7 cellular contexts compared by ENCODE assay signal in genomic region chr22:20494978-20495860, GRCh38. TPM values are rescaled to one million over a fixed set of nuclear protein-coding genes. Genes with fewer than 3 reads are reported as not detected.
DNase-seq lines count a peak whose midpoint lies in the region; ATAC-seq and TF ChIP-seq lines count a peak whose summit lies in the region.

TSS of gene KLHL22 (minus strand) at chr22:20495795. CDS start at chr22:20489211, 6,584 bp downstream.

- ATAC-seq in GM21526 (IDR thresholded peaks at IDR 0.05; ENCODE audit: low FRiP score, unreplicated experiment) = peak; percentile 35
- peak; percentile 16 for ATAC-seq in WTC11
- ATAC-seq in thoracic aorta (ENCODE audit: insufficient number of reproducible peaks, low FRiP score, low read depth) = peak; percentile 9

- POLR2A ChIA-PET in WTC11 (lab: Charles Lee) = no interaction called here

- H3K9ac ChIP-seq in HUES6 (ENCODE audit: low read length) = peak within 1 kb of the TSS; percentile 59

- H3K27ac Mint-ChIP-seq in WTC11 = peak within 1 kb of the TSS; percentile 85

- H3K4me3 Mint-ChIP-seq in WTC11 = peak within 1 kb of the TSS; percentile 92

- no peak for TF ChIP-seq CTCF in GM12864 (IDR thresholded peaks at IDR 0.05; ENCODE audit: low read depth, low read length, missing control alignments)
- no peak for TF ChIP-seq CTCF in WTC11 (IDR thresholded peaks at IDR 0.05)
- no peak for TF ChIP-seq CTCF in epithelial cell of esophagus (IDR thresholded peaks at IDR 0.05; ENCODE audit: insufficient read depth, low read depth, low read length, missing control alignments)
- TF ChIP-seq CTCF in thoracic aorta (IDR thresholded peaks at IDR 0.05) = no peak

- no peak for DNase-seq in GM12864 (ENCODE audit: low read depth)
- no peak for DNase-seq in WTC11 (ENCODE audit: low spot score)
- DNase-seq in epithelial cell of esophagus (ENCODE audit: low read depth) = peak; percentile 38
- DNase-seq in midbrain (lab: John Stamatoyannopoulos, UW) = peak; percentile 46
- DNase-seq in thoracic aorta (ENCODE audit: low spot score) = no peak

- H3K4me1 ChIP-seq in HUES6 (ENCODE audit: control insufficient read depth, insufficient read depth, low read length) (peaks cover 5% of the 10 kb centered on the region; the same call in 1 of the 2 replicates), thoracic aorta (ENCODE audit: control insufficient read depth in 1 of 2, low read depth in 2 of 2) (peaks cover 11 to 25% of the 10 kb centered on the region in 2 donors)

- peaks cover 10% of the 10 kb centered on the region for H3K36me3 Mint-ChIP-seq in WTC11

- H3K36me3 ChIP-seq in HUES6 (ENCODE audit: control insufficient read depth, insufficient read depth, low read length) (peaks cover under 1% of the 10 kb centered on the region; the same call in 1 of the 2 replicates), thoracic aorta (no peaks in the 10 kb centered on the region)

- H3K27me3 ChIP-seq in HUES6 (ENCODE audit: control insufficient read depth, insufficient read depth, low read length) = peaks cover 13% of the 10 kb centered on the region
- H3K27me3 ChIP-seq in thoracic aorta (replicated peaks; ENCODE audit: insufficient read depth) = no peaks in the 10 kb centered on the region

- H3K4me1 Mint-ChIP-seq in WTC11 = peaks cover 16% of the 10 kb centered on the region

- H3K9me3 Mint-ChIP-seq in WTC11 = no peaks in the 10 kb centered on the region

- peaks cover 25% of the 10 kb centered on the region for H3K27me3 Mint-ChIP-seq in WTC11 (ENCODE audit: low read depth)

- CTCF ChIA-PET in WTC11 (lab: Charles Lee) = interaction anchor here (0.7 to 1.3 kb wide), 1 partner anchor 77 kb away, joined by 3 to 4 read pairs; no protein-coding TSS in a partner anchor

- H3K9me3 ChIP-seq in HUES6 (ENCODE audit: control insufficient read depth, insufficient read depth, low read depth, low read length) = no peaks in the 10 kb centered on the region
- H3K9me3 ChIP-seq in thoracic aorta = no peaks in the 10 kb centered on the region

- H3K27ac ChIP-seq in HUES6 (ENCODE audit: low read depth, low read length) = no peak within 1 kb of the TSS
- H3K27ac ChIP-seq in thoracic aorta = peak within 1 kb of the TSS; percentile 94 to 96

- H3K4me3 ChIP-seq in GM12864 (ENCODE audit: low read depth, low read length) (peak within 1 kb of the TSS; percentile 85), HUES6 (ENCODE audit: low read depth, low read length) (peak within 1 kb of the TSS; percentile 86), epithelial cell of esophagus (ENCODE audit: low read length) (peak within 1 kb of the TSS; percentile 71), thoracic aorta (peak within 1 kb of the TSS; percentile 93)

TF ChIP-seq in WTC11, 78 proteins besides CTCF, POLR2A, EP300 and RAD21 (continues in another document):
- TF ChIP-seq ZMAT4 (CRISPR knock-in tag; IDR thresholded peaks at IDR 0.05) = no peak
- 0 out of 2 replicates have a peak, but pooled peaks have one; percentile 19 for TF ChIP-seq E2F4 (CRISPR knock-in tag; IDR thresholded peaks at IDR 0.05; ENCODE audit: borderline replicate concordance, low read depth)
- peak; percentile 7; the same call in 1 of the 2 replicates for TF ChIP-seq SP1 (CRISPR knock-in tag; conservative IDR thresholded peaks at IDR 0.05)
- no peak for TF ChIP-seq NR2C2 (CRISPR knock-in tag; IDR thresholded peaks at IDR 0.05)
- TF ChIP-seq NFATC4 (CRISPR knock-in tag; IDR thresholded peaks at IDR 0.05) = no peak
- TF ChIP-seq ZNF512 (CRISPR knock-in tag; IDR thresholded peaks at IDR 0.05; ENCODE audit: borderline replicate concordance) = no peak
- TF ChIP-seq TCF7 (CRISPR knock-in tag; IDR thresholded peaks at IDR 0.05; ENCODE audit: low read depth) = no peak
- no peak for TF ChIP-seq ELF4 (CRISPR knock-in tag; IDR thresholded peaks at IDR 0.05; ENCODE audit: low read depth)
- TF ChIP-seq SMAD3 (CRISPR knock-in tag; IDR thresholded peaks at IDR 0.05; ENCODE audit: borderline replicate concordance) = no peak
- TF ChIP-seq ZNF138 (CRISPR knock-in tag; conservative IDR thresholded peaks at IDR 0.05) = no peak
- TF ChIP-seq ZNF416 (CRISPR knock-in tag; IDR thresholded peaks at IDR 0.05) = no peak
- TF ChIP-seq HMGA2 (CRISPR knock-in tag; IDR thresholded peaks at IDR 0.05) = no peak
- TF ChIP-seq ESRRA (CRISPR knock-in tag; IDR thresholded peaks at IDR 0.05; ENCODE audit: borderline replicate concordance) = 0 out of 2 replicates have a peak, but pooled peaks have one; percentile 33
- no peak for TF ChIP-seq ZNF219 (CRISPR knock-in tag; IDR thresholded peaks at IDR 0.05; ENCODE audit: borderline replicate concordance)
- TF ChIP-seq ETV6 (CRISPR knock-in tag; IDR thresholded peaks at IDR 0.05) = no peak; the same call in 1 of the 2 replicates
- TF ChIP-seq SMAD4 (CRISPR knock-in tag; IDR thresholded peaks at IDR 0.05) = no peak
- no peak for TF ChIP-seq GRHL2 (CRISPR knock-in tag; IDR thresholded peaks at IDR 0.05; ENCODE audit: insufficient replicate concordance, severe bottlenecking)
- TF ChIP-seq FOXK1 (CRISPR knock-in tag; IDR thresholded peaks at IDR 0.05) = peak; percentile 53
- no peak for TF ChIP-seq IRF1 (CRISPR knock-in tag; IDR thresholded peaks at IDR 0.05)
- no peak for TF ChIP-seq AFF4 (CRISPR knock-in tag; IDR thresholded peaks at IDR 0.05; ENCODE audit: borderline replicate concordance)

RNA-seq across cellular contexts. Expression of gene KLHL22, which starts in this region (rescaled TPM):
- total RNA-seq in WTC11 (2021) (9.9 to 15.7 TPM (median 12.1 TPM) in 3 replicates), thoracic aorta (10 to 100 TPM; 24.0 to 41.1 TPM)

Comparison
In these comparisons a context has a peak if more than half of its experiments do, and no peak if none do; other contexts are left out.
1. DNase-seq: peak in epithelial cell of esophagus (single experiment) and midbrain (single experiment); none in GM12864 (single experiment), WTC11 (single experiment) and thoracic aorta (single experiment).
2. Peak in every context shown above with its lines, with median percentiles within 50 percentile points of each other: H3K4me3 ChIP-seq and ATAC-seq.